ENCODE assay signal across 5 cellular contexts in genomic region chr2:111583490-111583889, GRCh38.
A peak's percentile ranks its signal among the peaks of the same experiment; 100 is the strongest.
DNase-seq lines count a peak whose midpoint lies in the region; ATAC-seq and TF ChIP-seq lines count a peak whose summit lies in the region.
"Not testable (repeated sequence)": the region's sequence is repeated elsewhere in the genome, so short reads cannot be mapped to it uniquely, and the experiment has no call there.

No MANE protein-coding gene starts in this region.

- not testable (repeated sequence) for H2AK9ac ChIP-seq in IMR-90 (replicated peaks; ENCODE audit: low read depth, low read length, poor library complexity)

- H3K4ac ChIP-seq in IMR-90 (ENCODE audit: low read depth, low read length): not testable (repeated sequence)

- not testable (repeated sequence) for H2BK15ac ChIP-seq in IMR-90 (ENCODE audit: low read depth, low read length)

- not testable (repeated sequence) for H3K27me3 ChIP-seq in IMR-90 (ENCODE audit: control insufficient read depth, insufficient read depth, low read length); RWPE2 (ENCODE audit: insufficient read depth, poor library complexity, severe bottlenecking); left lung; lung (ENCODE audit: control insufficient read depth, insufficient read depth); upper lobe of right lung

- not testable (repeated sequence) for DNase-seq in IMR-90; RWPE2 (ENCODE audit: low spot score); left lung; lung (ENCODE audit: low spot score); upper lobe of right lung

- not testable (repeated sequence) for H4K91ac ChIP-seq in IMR-90 (ENCODE audit: insufficient read depth, low read depth, low read length)

- intact Hi-C loops in IMR-90 (cut with micrococcal nuclease); left lung (cut with DNase I); upper lobe of right lung (cut with DNase I): not testable (repeated sequence)

- WGBS in IMR-90 (ENCODE audit: extremely low coverage in 2 of 2, insufficient read length in 1 of 2), 2 experiments: no CpG with 5 or more reads among the region's 4 CpGs
- WGBS in lung, 2 donors: no CpG with 5 or more reads among the region's 4 CpGs

- not testable (repeated sequence) for H2AFZ ChIP-seq in IMR-90 (replicated peaks; ENCODE audit: low read length, poor library complexity)

- not testable (repeated sequence) for H3K9ac ChIP-seq in IMR-90 (ENCODE audit: low read depth, low read length)

- not testable (repeated sequence) for BruUV-seq in IMR-90 (replicated peaks; lab: Mats Ljungman, UMichigan)

- H3K23ac ChIP-seq in IMR-90 (ENCODE audit: low read depth, low read length): not testable (repeated sequence)

- H4K5ac ChIP-seq in IMR-90 (ENCODE audit: low read depth, low read length): not testable (repeated sequence)

- H3K27ac ChIP-seq in IMR-90 (ENCODE audit: insufficient read depth, low read length); RWPE2 (ENCODE audit: poor library complexity, severe bottlenecking); left lung; lung (ENCODE audit: low read depth in 1 of 2, low read length in 1 of 2); upper lobe of right lung: not testable (repeated sequence)

- not testable (repeated sequence) for H2BK5ac ChIP-seq in IMR-90 (ENCODE audit: low read depth, low read length, poor library complexity, severe bottlenecking)

- CTCF ChIA-PET in IMR-90 (lab: Yijun Ruan, JAX): not testable (repeated sequence)

- TF ChIP-seq CTCF in IMR-90 (conservative IDR thresholded peaks at IDR 0.05; ENCODE audit: low read depth, low read length); RWPE2 (IDR thresholded peaks at IDR 0.05; ENCODE audit: poor library complexity, severe bottlenecking); left lung (IDR thresholded peaks at IDR 0.05); lung (IDR thresholded peaks at IDR 0.05; ENCODE audit: control extremely low read depth, extremely low read depth); upper lobe of right lung (IDR thresholded peaks at IDR 0.05): not testable (repeated sequence)

- not testable (repeated sequence) for H3K56ac ChIP-seq in IMR-90 (ENCODE audit: extremely low read depth, insufficient read depth, low read length)

- H3K9me3 ChIP-seq in IMR-90 (ENCODE audit: control insufficient read depth, insufficient read depth, low read length); RWPE2 (ENCODE audit: severe bottlenecking); left lung; lung (ENCODE audit: control insufficient read depth in 2 of 2, insufficient read depth in 1 of 2, low read length in 1 of 2); upper lobe of right lung: not testable (repeated sequence)

- not testable (repeated sequence) for H4K8ac ChIP-seq in IMR-90 (ENCODE audit: low read depth in 2 of 2, low read length in 2 of 2)

- not testable (repeated sequence) for TF ChIP-seq RAD21 in IMR-90 (IDR thresholded peaks at IDR 0.05; ENCODE audit: low read length)

- dilution Hi-C loops in IMR-90 (cut with HindIII; ENCODE audit: low sequenced_read_pairs, unreplicated experiment): not testable (repeated sequence)

- H3K36me3 ChIP-seq in IMR-90 (ENCODE audit: control insufficient read depth, insufficient read depth, low read length); RWPE2 (ENCODE audit: low read depth); left lung; lung (ENCODE audit: control insufficient read depth in 2 of 2, insufficient read depth in 2 of 2, low read length in 2 of 2); upper lobe of right lung: not testable (repeated sequence)

- not testable (repeated sequence) for H3K18ac ChIP-seq in IMR-90 (ENCODE audit: low read depth, low read length)

- H3K4me2 ChIP-seq in IMR-90 (ENCODE audit: low read depth, low read length): not testable (repeated sequence)

- ATAC-seq in IMR-90 (ENCODE audit: low read depth) (peak; percentile 61), RWPE2 (ENCODE audit: low read depth) (peak; percentile 71), left lung (peak; percentile 79), lung (ENCODE audit: insufficient read depth, low FRiP score) (peak; percentile 66), upper lobe of right lung (peak; percentile 59)

- H3K4me3 ChIP-seq in IMR-90 (ENCODE audit: insufficient read depth, low read depth, low read length); RWPE2 (ENCODE audit: severe bottlenecking); left lung; lung; upper lobe of right lung: not testable (repeated sequence)

- H2BK120ac ChIP-seq in IMR-90 (ENCODE audit: low read depth, low read length): not testable (repeated sequence)

- not testable (repeated sequence) for H3K4me1 ChIP-seq in IMR-90 (ENCODE audit: control insufficient read depth, insufficient read depth, low read length); RWPE2 (ENCODE audit: insufficient read depth, poor library complexity, severe bottlenecking); left lung; lung (ENCODE audit: control insufficient read depth in 2 of 2, insufficient read depth in 2 of 2, low read length in 2 of 2); upper lobe of right lung

- not testable (repeated sequence) for TF ChIP-seq POLR2A in IMR-90 (IDR thresholded peaks at IDR 0.05; ENCODE audit: low read depth, low read length)

- not testable (repeated sequence) for H2BK20ac ChIP-seq in IMR-90 (ENCODE audit: low read depth, low read length)

- H4K20me1 ChIP-seq in IMR-90 (ENCODE audit: insufficient read depth, low read length): not testable (repeated sequence)

- POLR2A ChIA-PET in IMR-90 (lab: Charles Lee; ENCODE audit: unreplicated experiment): not testable (repeated sequence)

- H3K79me1 ChIP-seq in IMR-90 (ENCODE audit: low read depth in 1 of 2, low read length in 2 of 2): not testable (repeated sequence)

- not testable (repeated sequence) for H3K9me1 ChIP-seq in IMR-90 (ENCODE audit: insufficient read depth, low read length)

- in situ Hi-C loops in IMR-90 (cut with MboI; ENCODE audit: low sequenced_read_pairs): not testable (repeated sequence)

- not testable (repeated sequence) for H2AK5ac ChIP-seq in IMR-90 (ENCODE audit: low read depth, low read length)

- not testable (repeated sequence) for H3K14ac ChIP-seq in IMR-90 (replicated peaks; ENCODE audit: low read depth, low read length)
